Comparison of ENCODE assay signal across 9 cellular contexts in genomic region chr10:122154733-122155366, GRCh38.
DNase-seq lines count a peak whose midpoint lies in the region; ATAC-seq and TF ChIP-seq lines count a peak whose summit lies in the region.
"Had no signal": no experiment of that assay in that cellular context is flagged by ENCODE, and none has a peak within 500 bp of the region (broad histone marks: within the 10 kb centered on the region; RNA-seq: fewer than 3 reads in every experiment).

No MANE protein-coding gene starts in this region.

- intact Hi-C loops in left cardiac atrium (cut with DNase I) (no loop called here), prostate gland (cut with DNase I) (no loop called here)

- CTCF ChIA-PET in WTC11 (lab: Charles Lee), result interaction anchor here (1.0 to 1.7 kb wide), 5 partner anchors 8 to 113 kb away, joined by 3 to 7 read pairs (median 3); no protein-coding TSS in a partner anchor

- H3K36me3 Mint-ChIP-seq in WTC11, result no peaks in the 10 kb centered on the region

- no peaks in the 10 kb centered on the region for H3K36me3 ChIP-seq in prostate gland
- H3K36me3 ChIP-seq in upper lobe of left lung, result peaks cover 0 to 24% (median 14%) of the 10 kb centered on the region in 4 donors

- H3K27me3 ChIP-seq in prostate gland (replicated peaks; ENCODE audit: insufficient read depth) (no peaks in the 10 kb centered on the region), upper lobe of left lung (no peaks in the 10 kb centered on the region)

- H3K9me3 Mint-ChIP-seq in WTC11, result no peaks in the 10 kb centered on the region

- H3K4me3 Mint-ChIP-seq in WTC11, result no peak overlapping the region

- WGBS in prostate gland, result 16% methylated on average over 21 of the region's 21 CpGs
- 49 to 56% methylated on average over 20 to 21 of the region's 21 CpGs for WGBS in upper lobe of left lung, 2 donors

- peak; percentile 80 for ATAC-seq in WTC11
- peak; percentile 27 to 57 for ATAC-seq in left cardiac atrium
- ATAC-seq in upper lobe of left lung (ENCODE audit: low FRiP score in 2 of 2), result no peak

- H3K9me3 ChIP-seq in prostate gland (no peaks in the 10 kb centered on the region), upper lobe of left lung (no peaks in the 10 kb centered on the region)

- H3K4me3 ChIP-seq in prostate gland, result peak overlapping the region; percentile 6 to 23
- no peak overlapping the region for H3K4me3 ChIP-seq in upper lobe of left lung

- in situ Hi-C loops in ACHN (cut with HindIII; ENCODE audit: low pct_ligation_motif_present, low pct_unique_long_range_greater_than_20kb, low sequenced_read_pairs), result no loop called here

- peak overlapping the region; percentile 41 for H3K27ac Mint-ChIP-seq in WTC11

- DNase-seq in EH (ENCODE audit: low read depth) (peak; percentile 49), WTC11 (ENCODE audit: low spot score) (peak; percentile 58), left cardiac atrium (peak; percentile 73), prostate gland (ENCODE audit: low spot score) (peak; percentile 88), upper lobe of left lung (no peak), NCI-H1694 (lab: John Stamatoyannopoulos, UW) (no peak), ACHN (no peak)
- DNase-seq in activated CD4-positive, CD25-positive, alpha-beta regulatory T cell treated with anti-CD3 and anti-CD28 coated beads, Interleukin-2, amount 50 U/mL, for 72 hours, result no peak
- DNase-seq: NCI-H524 treated with DMSO at 0.1 percent for 48 hours had no signal

- peak overlapping the region; percentile 83 to 91 for H3K27ac ChIP-seq in prostate gland
- peak overlapping the region in 1 of 4 donors; percentile 36 for H3K27ac ChIP-seq in upper lobe of left lung

- no peaks in the 10 kb centered on the region for H3K27me3 Mint-ChIP-seq in WTC11 (ENCODE audit: low read depth)

- H3K4me1 ChIP-seq in prostate gland (replicated peaks) (peaks cover 3% of the 10 kb centered on the region), upper lobe of left lung (peaks cover 5 to 47% (median 8%) of the 10 kb centered on the region in 4 donors)

- TF ChIP-seq CTCF in WTC11 (IDR thresholded peaks at IDR 0.05) (no peak), prostate gland (IDR thresholded peaks at IDR 0.05) (peak in 2 of 4 experiments; percentile 14 to 37), upper lobe of left lung (IDR thresholded peaks at IDR 0.05) (no peak)

- POLR2A ChIA-PET in WTC11 (lab: Charles Lee), result interaction anchor here (0.7 kb wide), 1 partner anchor 9 kb away, joined by 5 read pairs; no protein-coding TSS in a partner anchor

- no peak for TF ChIP-seq POLR2A in prostate gland (IDR thresholded peaks at IDR 0.05)
- no peak for TF ChIP-seq POLR2A in upper lobe of left lung (IDR thresholded peaks at IDR 0.05)

- TF ChIP-seq EP300 in upper lobe of left lung (IDR thresholded peaks at IDR 0.05), result no peak

- H3K4me1 Mint-ChIP-seq in WTC11, result peaks cover 50% of the 10 kb centered on the region

TF ChIP-seq in WTC11, 78 proteins besides CTCF, POLR2A, EP300 and RAD21:
- TF ChIP-seq AR (CRISPR knock-in tag; IDR thresholded peaks at IDR 0.05) (no peak), ZMAT4 (CRISPR knock-in tag; IDR thresholded peaks at IDR 0.05) (no peak), MLX (CRISPR knock-in tag; IDR thresholded peaks at IDR 0.05) (no peak), ATF2 (CRISPR knock-in tag; IDR thresholded peaks at IDR 0.05; ENCODE audit: borderline replicate concordance, low read depth) (no peak), JUN (CRISPR knock-in tag; IDR thresholded peaks at IDR 0.05) (no peak)

Comparison
In these comparisons a context has a peak if more than half of its experiments do, and no peak if none do; other contexts are left out.
1. DNase-seq: peak in EH (single experiment), WTC11 (single experiment), left cardiac atrium (single experiment) and prostate gland (single experiment); none in upper lobe of left lung (0 of 2), NCI-H1694 (single experiment), activated CD4-positive, CD25-positive, alpha-beta regulatory T cell treated with anti-CD3 and anti-CD28 coated beads, Interleukin-2, amount 50 U/mL, for 72 hours (single experiment) and ACHN (single experiment).
2. ATAC-seq: peak in WTC11 (single experiment) and left cardiac atrium (2 of 2); none in upper lobe of left lung (0 of 2).
3. H3K4me3 ChIP-seq: peak in prostate gland (2 of 2); none in upper lobe of left lung (0 of 4).